ENCODE assay signal across 32 cellular contexts in the genomic region with DNA sequence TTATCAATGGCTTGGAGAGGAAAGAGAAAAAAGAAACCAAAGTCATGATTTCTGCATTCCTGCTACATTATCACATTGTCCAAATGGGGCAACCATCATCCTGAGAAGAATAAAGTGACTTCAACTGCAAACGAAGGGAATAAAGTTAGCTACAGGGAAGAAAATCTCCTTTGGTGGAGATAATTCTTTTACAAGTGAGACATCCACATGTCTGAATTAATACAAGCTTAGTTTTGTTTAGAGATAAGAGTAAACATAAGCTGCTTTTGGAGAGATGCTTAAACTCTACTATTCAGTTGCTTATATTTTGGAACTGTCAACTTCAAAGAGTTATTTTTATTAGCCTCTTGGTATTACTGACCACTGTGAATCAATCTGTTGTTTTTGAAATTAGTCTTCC. TPM values are rescaled to one million over a fixed set of nuclear protein-coding genes. Genes with fewer than 3 reads are reported as not detected.
"Had no signal": no experiment of that assay in that cellular context is flagged by ENCODE, and none has a peak within 500 bp of the region (broad histone marks: within the 10 kb centered on the region; RNA-seq: fewer than 3 reads in every experiment).

A gene (minus strand): TSS at position 101 of the 400 bp plus-strand sequence. CDS start 55 bp downstream, at position 46.

- H3K9me3 ChIP-seq: suprapubic skin, testis, thoracic aorta, thyroid gland, tibial artery, tibial nerve, transverse colon, upper lobe of left lung, upper lobe of right lung, uterus, vagina had no signal

- H3K27me3 ChIP-seq: suprapubic skin, testis, thyroid gland, tibial nerve, upper lobe of left lung, upper lobe of right lung, uterus, vagina had no signal

- H3K27ac ChIP-seq: stomach, suprapubic skin, testis, thoracic aorta, thyroid gland, tibial artery, tibial nerve, transverse colon, upper lobe of left lung, upper lobe of right lung, uterus, vagina had no signal

- H3K36me3 Mint-ChIP-seq: stimulated activated effector memory CD8-positive, alpha-beta T cell treated with anti-CD3 and anti-CD28 coated beads, Interleukin-12 subunit alpha, Interleukin-12 subunit beta, amount 100 ng/mL, for 72 hours; stimulated activated memory B cell treated with anti-CD40 and anti-IgM and Interleukin-4, amounts not matched to agents 10 μg/mL and 1 μg/mL and 100 μg/mL, for 72 hours; stimulated activated naive B cell treated with anti-CD40 and anti-IgM and Interleukin-4, amounts not matched to agents 10 μg/mL and 1 μg/mL and 100 μg/mL, for 72 hours; type B pancreatic cell had no signal

- DNase-seq: stimulated activated CD4-positive, alpha-beta T cell treated with anti-CD3 and anti-CD28 coated beads, Interleukin-2, amount 100 ng/mL, for 48 hours; stimulated activated CD4-positive, alpha-beta T cell treated with anti-CD3 and anti-CD28 coated beads, Interleukin-4, amount 100 ng/mL, for 1 hour; stimulated activated CD4-positive, alpha-beta T cell treated with anti-CD3 and anti-CD28 coated beads, Interleukin-4, amount 100 ng/mL, for 24 hours; stimulated activated CD4-positive, alpha-beta T cell treated with anti-CD3 and anti-CD28 coated beads, Interleukin-4, amount 100 ng/mL, for 4 hours; stimulated activated CD8-positive, alpha-beta memory T cell treated with anti-CD3 and anti-CD28 coated beads, Interleukin-4, amount 100 ng/mL, for 48 hours; stimulated activated naive B cell treated with anti-CD40 and anti-IgM and Interleukin-4, amounts not matched to agents 10 μg/mL and 1 μg/mL and 100 μg/mL, for 72 hours; stimulated activated naive CD4-positive, alpha-beta T cell; stimulated activated naive CD4-positive, alpha-beta T cell treated with Interleukin-2 at 50 U/mL for 16 hours; stimulated activated naive CD8-positive, alpha-beta T cell treated with anti-CD3 and anti-CD28 coated beads, Interleukin-15, amount 100 ng/mL, for 72 hours; stimulated activated naive CD8-positive, alpha-beta T cell treated with anti-CD3 and anti-CD28 coated beads, Interleukin-15, Interleukin-2, amounts not matched to agents 100 U/mL and 50 U/mL, for 24 hours; stomach; substantia nigra; testis; thyroid gland; tibial artery; transverse colon; trophoblast cell; upper lobe of left lung; upper lobe of right lung; uterus had no signal

- H3K4me3 ChIP-seq: stomach, suprapubic skin, testis, thoracic aorta, thyroid gland, tibial artery, tibial nerve, transverse colon, upper lobe of left lung, upper lobe of right lung, uterus, vagina had no signal

- H3K4me1 Mint-ChIP-seq: stimulated activated effector memory CD8-positive, alpha-beta T cell treated with anti-CD3 and anti-CD28 coated beads, Interleukin-12 subunit alpha, Interleukin-12 subunit beta, amount 100 ng/mL, for 72 hours; stimulated activated memory B cell treated with anti-CD40 and anti-IgM and Interleukin-4, amounts not matched to agents 10 μg/mL and 1 μg/mL and 100 μg/mL, for 72 hours; stimulated activated naive B cell treated with anti-CD40 and anti-IgM and Interleukin-4, amounts not matched to agents 10 μg/mL and 1 μg/mL and 100 μg/mL, for 72 hours; stimulated activated naive CD8-positive, alpha-beta T cell treated with anti-CD3 and anti-CD28 coated beads, Interleukin-15, amount 100 ng/mL, for 72 hours had no signal

- H3K27ac Mint-ChIP-seq: stimulated activated effector memory CD8-positive, alpha-beta T cell treated with anti-CD3 and anti-CD28 coated beads, Interleukin-12 subunit alpha, Interleukin-12 subunit beta, amount 100 ng/mL, for 72 hours; stimulated activated memory B cell treated with anti-CD40 and anti-IgM and Interleukin-4, amounts not matched to agents 10 μg/mL and 1 μg/mL and 100 μg/mL, for 72 hours; stimulated activated naive B cell treated with anti-CD40 and anti-IgM and Interleukin-4, amounts not matched to agents 10 μg/mL and 1 μg/mL and 100 μg/mL, for 72 hours; stimulated activated naive CD8-positive, alpha-beta T cell treated with anti-CD3 and anti-CD28 coated beads, Interleukin-15, amount 100 ng/mL, for 72 hours; stimulated activated naive CD8-positive, alpha-beta T cell treated with anti-CD3 and anti-CD28 coated beads, Interleukin-15, Interleukin-2, amounts not matched to agents 100 ng/mL and 50 ng/mL, for 24 hours; type B pancreatic cell had no signal

- H3K4me1 ChIP-seq: stomach, suprapubic skin, testis, thyroid gland, tibial artery, tibial nerve, transverse colon, upper lobe of left lung, upper lobe of right lung, uterus, vagina had no signal

- H3K36me3 ChIP-seq: stomach, suprapubic skin, thoracic aorta, thyroid gland, tibial artery, tibial nerve, transverse colon, upper lobe of left lung, upper lobe of right lung, uterus, vagina had no signal

- H3K4me3 Mint-ChIP-seq: stimulated activated effector memory CD8-positive, alpha-beta T cell treated with anti-CD3 and anti-CD28 coated beads, Interleukin-12 subunit alpha, Interleukin-12 subunit beta, amount 100 ng/mL, for 72 hours; stimulated activated memory B cell treated with anti-CD40 and anti-IgM and Interleukin-4, amounts not matched to agents 10 μg/mL and 1 μg/mL and 100 μg/mL, for 72 hours; stimulated activated naive B cell treated with anti-CD40 and anti-IgM and Interleukin-4, amounts not matched to agents 10 μg/mL and 1 μg/mL and 100 μg/mL, for 72 hours; stimulated activated naive CD8-positive, alpha-beta T cell treated with anti-CD3 and anti-CD28 coated beads, Interleukin-15, amount 100 ng/mL, for 72 hours; stimulated activated naive CD8-positive, alpha-beta T cell treated with anti-CD3 and anti-CD28 coated beads, Interleukin-15, Interleukin-2, amounts not matched to agents 100 ng/mL and 50 ng/mL, for 24 hours; type B pancreatic cell had no signal

- H3K9me3 Mint-ChIP-seq: stimulated activated effector memory CD8-positive, alpha-beta T cell treated with anti-CD3 and anti-CD28 coated beads, Interleukin-12 subunit alpha, Interleukin-12 subunit beta, amount 100 ng/mL, for 72 hours; stimulated activated naive CD8-positive, alpha-beta T cell treated with anti-CD3 and anti-CD28 coated beads, Interleukin-15, Interleukin-2, amounts not matched to agents 100 ng/mL and 50 ng/mL, for 24 hours; type B pancreatic cell had no signal

RNA-seq across cellular contexts. Expression of the gene that starts here (rescaled TPM):
- total RNA-seq: stomach, subcutaneous adipose tissue, suprapubic skin, thoracic aorta, thyroid gland, tibial nerve, transverse colon, upper lobe of left lung, upper lobe of right lung, ureter, urinary bladder, uterus, vagina had no signal
- polyA plus RNA-seq: stomach, thymus, urinary bladder had no signal
